Comparison of ENCODE assay signal across 30 cellular contexts in genomic region chr17:39684369-39685043, GRCh38. TPM values are rescaled to one million over a fixed set of nuclear protein-coding genes. Genes with fewer than 3 reads are reported as not detected.
"Had no signal": no experiment of that assay in that cellular context is flagged by ENCODE, and none has a peak within 500 bp of the region (broad histone marks: within the 10 kb centered on the region; RNA-seq: fewer than 3 reads in every experiment).

No MANE protein-coding gene starts in this region.

- DNase-seq: activated CD4-positive, alpha-beta T cell treated with anti-CD3 and anti-CD28 coated beads for 48 hours; activated CD4-positive, alpha-beta T cell treated with anti-CD3 and anti-CD28 coated beads, Interleukin-2, amount 50 U/mL, for 4 hours; activated CD4-positive, CD25-positive, alpha-beta regulatory T cell treated with anti-CD3 and anti-CD28 coated beads, Interleukin-2, amount 50 U/mL, for 72 hours; activated CD8-positive, alpha-beta memory T cell treated with anti-CD3 and anti-CD28 coated beads, Interleukin-2, amount 50 U/mL, for 48 hours; activated CD8-positive, alpha-beta T cell treated with anti-CD3 and anti-CD28 coated beads, Interleukin-2, amount 10 ng/mL, durations not matched to agents 7 days and 5 days; activated naive CD8-positive, alpha-beta T cell treated with anti-CD3 and anti-CD28 coated beads, Interleukin-2, amount 50 U/mL, for 24 hours; activated T-cell treated with anti-CD3 and anti-CD28 coated beads, Interleukin-2, amount 50 U/mL, for 1 hour; amniotic stem cell; body of pancreas; Kasumi-1; KBM-7; NCI-H1048; NCI-H1417; NCI-H1930; NCI-H345; NCI-H510A; NCI-H526 treated with DMSO at 0.1 percent for 48 hours; NCI-H82; NK-92 treated with Interleukin-12 subunit alpha and Interleukin-12 subunit beta, amount 100 ng/mL, for 24 hours; OCI-M1; RPMI8226; SHP77 treated with DMSO at 0.1 percent for 48 hours; T-helper 17 cell; T-helper 9 cell had no signal

- H3K9me3 ChIP-seq: ascending aorta, body of pancreas had no signal

- H3K4me3 ChIP-seq: ascending aorta, body of pancreas had no signal

- H3K27ac ChIP-seq: ascending aorta, body of pancreas had no signal

- H3K27me3 ChIP-seq: ascending aorta, body of pancreas had no signal

- ATAC-seq: activated CD8-positive, alpha-beta T cell treated with anti-CD3 and anti-CD28 coated beads, Interleukin-2, amount 10 ng/mL, durations not matched to agents 7 days and 5 days; activated naive CD4-positive, alpha-beta T cell treated with anti-CD3 and anti-CD28 coated beads, Interleukin-2, amount 50 U/mL, for 72 hours; activated naive CD8-positive, alpha-beta T cell treated with anti-CD3 and anti-CD28 coated beads, Interleukin-2, amount 50 U/mL, for 24 hours; body of pancreas; Panc1; T-helper 17 cell; WTC11 had no signal

RNA-seq across cellular contexts. Expression of gene PNMT, which starts 16.3 kb away (rescaled TPM):
- total RNA-seq: activated CD8-positive, alpha-beta T cell treated with anti-CD3 and anti-CD28 coated beads, Interleukin-2, amount 10 ng/mL, durations not matched to agents 7 days and 5 days; M059J; SK-MEL-5; T-helper 17 cell had no signal

RNA-seq across cellular contexts. Expression of gene TCAP, which starts 19.4 kb away (rescaled TPM):
- total RNA-seq: ascending aorta, M059J had no signal
